In the genomic region with DNA sequence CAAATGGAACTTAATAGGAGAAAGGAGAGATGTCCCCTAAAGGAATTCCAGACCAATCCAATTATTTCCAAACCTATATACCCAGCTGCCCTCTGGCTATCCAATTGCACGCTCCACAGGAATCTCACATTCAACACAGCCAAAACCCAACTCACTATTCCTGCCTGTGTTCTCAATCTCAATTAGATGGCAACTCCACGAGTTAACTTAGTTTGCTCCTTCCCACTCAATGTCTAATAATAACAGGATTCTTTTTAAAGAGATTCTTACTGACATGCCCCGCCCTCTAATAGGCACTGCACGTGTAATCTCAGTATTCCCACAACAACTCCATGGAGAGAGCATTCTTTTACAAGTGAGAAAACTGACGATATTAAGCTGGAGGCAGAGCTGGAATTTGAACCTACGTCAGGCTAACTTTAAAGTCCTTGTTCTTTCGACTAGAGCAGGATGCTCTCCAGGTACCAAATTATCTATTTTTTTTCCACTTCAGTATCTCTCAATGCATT, we compare ENCODE assay signal across 25 cellular contexts.
"Had no signal": no experiment of that assay in that cellular context is flagged by ENCODE, and none has a peak within 500 bp of the region (broad histone marks: within the 10 kb centered on the region; RNA-seq: fewer than 3 reads in every experiment).

No MANE protein-coding gene starts in this region.

- H3K4me3 ChIP-seq: cardiac muscle cell, esophagus squamous epithelium, ovary, sigmoid colon, suprapubic skin, transverse colon, upper lobe of right lung, uterus had no signal

- H3K4me1 ChIP-seq: sigmoid colon, uterus had no signal

- DNase-seq: cortex of kidney; effector memory CD8-positive, alpha-beta T cell; erythroblast; esophagus squamous epithelium; foreskin melanocyte; hippocampal formation; left colon; mesendoderm; midbrain; natural killer cell; occipital lobe; ovary; right cardiac atrium; sigmoid colon; small intestine; stimulated activated CD4-positive, alpha-beta T cell treated with anti-CD3 and anti-CD28 coated beads, Interleukin-1b, Interleukin-23, amount 100 ng/mL, for 48 hours; stimulated activated CD4-positive, alpha-beta T cell treated with anti-CD3 and anti-CD28 coated beads, Interleukin-4, amount 100 ng/mL, for 1 hour; stimulated activated CD8-positive, alpha-beta memory T cell treated with anti-CD3 and anti-CD28 coated beads, Interleukin-4, amount 100 ng/mL, for 48 hours; stimulated activated naive CD4-positive, alpha-beta T cell; stimulated activated naive CD8-positive, alpha-beta T cell treated with anti-CD3 and anti-CD28 coated beads, Interleukin-15, amount 100 ng/mL, for 72 hours; transverse colon; upper lobe of right lung; uterus had no signal

- H3K27ac ChIP-seq: cardiac muscle cell, esophagus squamous epithelium, ovary, sigmoid colon, suprapubic skin, transverse colon, upper lobe of right lung, uterus had no signal

- ATAC-seq: effector memory CD8-positive, alpha-beta T cell; left colon; natural killer cell; stimulated activated naive CD8-positive, alpha-beta T cell treated with anti-CD3 and anti-CD28 coated beads, Interleukin-15, amount 100 ng/mL, for 72 hours; upper lobe of right lung had no signal

- H3K36me3 ChIP-seq: cardiac muscle cell, ovary, transverse colon, uterus had no signal

- H3K9me3 ChIP-seq: esophagus squamous epithelium, ovary, sigmoid colon, suprapubic skin, transverse colon, upper lobe of right lung, uterus had no signal

- H3K27me3 ChIP-seq: cardiac muscle cell, esophagus squamous epithelium, ovary, sigmoid colon, suprapubic skin, transverse colon, upper lobe of right lung, uterus had no signal
